ENCODE assay signal across 8 cellular contexts in genomic region chr12:53984901-53985357, GRCh38. TPM values are rescaled to one million over a fixed set of nuclear protein-coding genes. Genes with fewer than 3 reads are reported as not detected.
DNase-seq lines count a peak whose midpoint lies in the region; ATAC-seq and TF ChIP-seq lines count a peak whose summit lies in the region.

HOXC10 (plus strand) TSS chr12:53985146; CDS start chr12:53985260, 114 bp downstream.

- no CpG with 5 or more reads among the region's 36 CpGs for WGBS in neuronal stem cell (ENCODE audit: extremely low coverage in 2 of 2, insufficient read length in 2 of 2, insufficient replicate concordance in 1 of 2), 2 donors

- H3K9me2 ChIP-seq in OCI-LY1 (ENCODE audit: low read depth, low read length): no peaks in the 10 kb centered on the region

- H3K23ac ChIP-seq in neuronal stem cell (ENCODE audit: low read depth, low read length, poor library complexity): peak within 1 kb of the TSS; percentile 56

- no peak within 1 kb of the TSS for H2BK120ac ChIP-seq in neuronal stem cell (ENCODE audit: low read depth, low read length)

- no peak within 1 kb of the TSS for H4K91ac ChIP-seq in neuronal stem cell (ENCODE audit: low read depth, low read length, poor library complexity)

- H2AFZ ChIP-seq in OCI-LY1 (ENCODE audit: low read length) (no peak within 1 kb of the TSS), fibroblast of lung (ENCODE audit: low read length) (no peak within 1 kb of the TSS), neuronal stem cell (ENCODE audit: low read length) (peak within 1 kb of the TSS; percentile 71)

- peak; percentile 37 for DNase-seq in DMS153 (lab: John Stamatoyannopoulos, UW)
- peak; percentile 75 for DNase-seq in activated T-cell treated with anti-CD3 and anti-CD28 coated beads for 24 hours (ENCODE audit: low read depth)
- DNase-seq in fibroblast of lung (ENCODE audit: low read depth in 2 of 2): peak; percentile 49 to 77
- no peak for DNase-seq in neuronal stem cell (ENCODE audit: low spot score)
- peak in 28 of 49 donors; percentile 3 to 72 (median 26) for DNase-seq in substantia nigra (lab: John Stamatoyannopoulos, UW)

- H3K36me3 ChIP-seq in OCI-LY1 (ENCODE audit: insufficient read depth, low read length) (no peaks in the 10 kb centered on the region), fibroblast of lung (ENCODE audit: control insufficient read depth, insufficient read depth, low read length) (no peaks in the 10 kb centered on the region), neuronal stem cell (replicated peaks in 1 of 2; ENCODE audit: control insufficient read depth in 2 of 2, insufficient read depth in 2 of 2, low read length in 2 of 2) (no peaks in the 10 kb centered on the region)

- no peak within 1 kb of the TSS for H3K9ac ChIP-seq in OCI-LY1 (ENCODE audit: low read length)
- H3K9ac ChIP-seq in fibroblast of lung (ENCODE audit: insufficient read depth, low read length): no peak within 1 kb of the TSS
- no peak within 1 kb of the TSS for H3K9ac ChIP-seq in neuronal stem cell (ENCODE audit: low read depth, low read length, poor library complexity)

- ATAC-seq in HG03342 (IDR thresholded peaks at IDR 0.05; ENCODE audit: unreplicated experiment) (peak; percentile 62), GM18907 (IDR thresholded peaks at IDR 0.05; ENCODE audit: unreplicated experiment) (no peak)

- H3K4me1 ChIP-seq in OCI-LY1 (ENCODE audit: insufficient read depth, low read length, severe bottlenecking) (peaks cover 7% of the 10 kb centered on the region), fibroblast of lung (ENCODE audit: control insufficient read depth, extremely low read depth, insufficient read depth, low read length) (no peaks in the 10 kb centered on the region), neuronal stem cell (ENCODE audit: control insufficient read depth in 2 of 2, insufficient read depth in 1 of 2, low read depth in 1 of 2, low read length in 2 of 2) (peaks cover 0 to 3% of the 10 kb centered on the region in 2 donors)

- no peak within 1 kb of the TSS for H3K4ac ChIP-seq in neuronal stem cell (ENCODE audit: low read length)

- H4K20me1 ChIP-seq in OCI-LY1 (ENCODE audit: insufficient read depth, low read length) (no peaks in the 10 kb centered on the region), fibroblast of lung (ENCODE audit: control insufficient read depth, extremely low read depth, insufficient read depth, low read length) (no peaks in the 10 kb centered on the region)

- H3K27ac ChIP-seq in OCI-LY1 (ENCODE audit: low read depth, low read length, poor library complexity, severe bottlenecking) (no peak within 1 kb of the TSS), fibroblast of lung (ENCODE audit: insufficient read depth, low read length) (no peak within 1 kb of the TSS), neuronal stem cell (replicated peaks; ENCODE audit: low read length) (no peak within 1 kb of the TSS), substantia nigra (ENCODE audit: low read depth, low read length, poor library complexity, severe bottlenecking) (no peak within 1 kb of the TSS)

- no peaks in the 10 kb centered on the region for H3F3A ChIP-seq in OCI-LY1 (ENCODE audit: insufficient read depth, low read length)

- H3K4me3 ChIP-seq in OCI-LY1 (ENCODE audit: low read depth, low read length, poor library complexity, severe bottlenecking) (no peak within 1 kb of the TSS), fibroblast of lung (replicated peaks in 1 of 4; ENCODE audit: control extremely low read depth in 1 of 4, insufficient read depth in 1 of 4, low read depth in 3 of 4, low read length in 4 of 4) (peak within 1 kb of the TSS in 1 of 4 experiments; percentile 19), neuronal stem cell (ENCODE audit: low read length in 2 of 2) (no peak within 1 kb of the TSS)

- no peak within 1 kb of the TSS for H3K14ac ChIP-seq in neuronal stem cell (ENCODE audit: low read length)

- H3K4me2 ChIP-seq in OCI-LY1 (ENCODE audit: low read length) (peak within 1 kb of the TSS; percentile 41), fibroblast of lung (ENCODE audit: extremely low read depth, insufficient read depth, low read length) (no peak within 1 kb of the TSS), neuronal stem cell (ENCODE audit: insufficient read depth, low read length, poor library complexity, severe bottlenecking) (no peak within 1 kb of the TSS)

- H3K27me3 ChIP-seq in OCI-LY1 (ENCODE audit: insufficient read depth, low read length): peaks cover 6% of the 10 kb centered on the region
- peaks cover 88% of the 10 kb centered on the region for H3K27me3 ChIP-seq in fibroblast of lung (ENCODE audit: control insufficient read depth, insufficient read depth, low read length)
- peaks cover 61 to 99% (median 98%) of the 10 kb centered on the region in 3 experiments for H3K27me3 ChIP-seq in neuronal stem cell (ENCODE audit: control insufficient read depth in 3 of 3, insufficient read depth in 3 of 3, low read depth in 1 of 3, low read length in 3 of 3)

- H3K79me1 ChIP-seq in neuronal stem cell (ENCODE audit: low read depth, low read length): no peaks in the 10 kb centered on the region

- peak; percentile 73 for TF ChIP-seq CTCF in OCI-LY1 (IDR thresholded peaks at IDR 0.05; ENCODE audit: low read length)
- peak; percentile 25 to 54 for TF ChIP-seq CTCF in fibroblast of lung (conservative IDR thresholded peaks at IDR 0.05 in 1 of 2, IDR thresholded peaks at IDR 0.05 in 1 of 2; ENCODE audit: low read depth in 1 of 2, low read length in 2 of 2)

- no peaks in the 10 kb centered on the region for H3K9me3 ChIP-seq in OCI-LY1 (ENCODE audit: low read length)
- H3K9me3 ChIP-seq in fibroblast of lung (ENCODE audit: control insufficient read depth, insufficient read depth, low read depth, low read length): no peaks in the 10 kb centered on the region
- peaks cover 0 to 17% of the 10 kb centered on the region in 2 donors for H3K9me3 ChIP-seq in neuronal stem cell (replicated peaks in 1 of 2; ENCODE audit: control insufficient read depth in 2 of 2, insufficient read depth in 1 of 2, low read depth in 1 of 2, low read length in 2 of 2)

- no peak within 1 kb of the TSS for H2BK5ac ChIP-seq in neuronal stem cell (ENCODE audit: low read length)

- H2BK12ac ChIP-seq in neuronal stem cell (ENCODE audit: low read length): no peak within 1 kb of the TSS

- H3K18ac ChIP-seq in neuronal stem cell (ENCODE audit: low read length): no peak within 1 kb of the TSS

- H2BK15ac ChIP-seq in neuronal stem cell (ENCODE audit: low read length): no peak within 1 kb of the TSS

- H2AK5ac ChIP-seq in neuronal stem cell (ENCODE audit: low read depth, low read length): no peak within 1 kb of the TSS

- no peak within 1 kb of the TSS for H4K8ac ChIP-seq in neuronal stem cell (ENCODE audit: low read depth, low read length)

- H3K79me2 ChIP-seq in OCI-LY1 (ENCODE audit: insufficient read depth, low read length) (no peaks in the 10 kb centered on the region), fibroblast of lung (ENCODE audit: control insufficient read depth, insufficient read depth, low read length) (no peaks in the 10 kb centered on the region)

RNA-seq across cellular contexts. Expression of gene HOXC10, which starts in this region (rescaled TPM):
- total RNA-seq in fibroblast of lung: not detected in 2 replicates
- 0.06 TPM in 1 of 2 replicates, not detected in the other for polyA plus RNA-seq in fibroblast of lung
- not detected in 2 replicates for polyA plus RNA-seq in fibroblast of lung (2012)
- polyA minus RNA-seq in fibroblast of lung (ENCODE audit: low replicate concordance): not detected in 2 replicates
- polyA plus RNA-seq in neuronal stem cell (2013, experiment 1 of 2): not detected
- not detected for polyA plus RNA-seq in neuronal stem cell (2013, experiment 2 of 2)

Comparison
In these comparisons a context has a peak if more than half of its experiments do, and no peak if none do; other contexts are left out.
1. Peak in DNase-seq in fibroblast of lung; RNA of the gene not detected or under 1 TPM.